ENCODE assay signal across 8 cellular contexts in genomic region chr6:29628419-29629281, GRCh38. TPM values are rescaled to one million over a fixed set of nuclear protein-coding genes. Genes with fewer than 3 reads are reported as not detected.
DNase-seq lines count a peak whose midpoint lies in the region; ATAC-seq and TF ChIP-seq lines count a peak whose summit lies in the region.

No MANE protein-coding gene starts in this region.

- POLR2A ChIA-PET in activated CD4-positive, alpha-beta T cell treated with anti-CD3 and anti-CD28 coated beads, Interleukin-2, amount 10 ng/mL, durations not matched to agents 7 days and 5 days (lab: Charles Lee) = no interaction called here

- H3K27me3 ChIP-seq in HAP-1 (ENCODE audit: low read depth) = no peaks in the 10 kb centered on the region

- H3K9me3 Mint-ChIP-seq in activated CD4-positive, alpha-beta T cell treated with anti-CD3 and anti-CD28 coated beads, Interleukin-2, amount 10 ng/mL, durations not matched to agents 7 days and 5 days = no peaks in the 10 kb centered on the region

- H3K4me3 ChIP-seq in HAP-1 (peak overlapping the region; percentile 53), coronary artery (peak overlapping the region; percentile 75)

- peak overlapping the region; percentile 79 for H3K27ac Mint-ChIP-seq in activated CD4-positive, alpha-beta T cell treated with anti-CD3 and anti-CD28 coated beads, Interleukin-2, amount 10 ng/mL, durations not matched to agents 7 days and 5 days

- peak overlapping the region; percentile 66 for H3K27ac ChIP-seq in coronary artery

- H3K4me1 Mint-ChIP-seq in activated CD4-positive, alpha-beta T cell treated with anti-CD3 and anti-CD28 coated beads, Interleukin-2, amount 10 ng/mL, durations not matched to agents 7 days and 5 days = peaks cover 41% of the 10 kb centered on the region

- peaks cover 4% of the 10 kb centered on the region for H3K36me3 ChIP-seq in HAP-1 (replicated peaks)

- H3K9me3 ChIP-seq in HAP-1 = no peaks in the 10 kb centered on the region

- ATAC-seq in GM18861 (IDR thresholded peaks at IDR 0.05; ENCODE audit: unreplicated experiment) = no peak

- CTCF ChIA-PET in activated CD4-positive, alpha-beta T cell treated with anti-CD3 and anti-CD28 coated beads, Interleukin-2, amount 10 ng/mL, durations not matched to agents 7 days and 5 days (lab: Charles Lee) = interaction anchor here (0.6 to 3.1 kb wide), 4 partner anchors 9 to 94 kb away, joined by 3 to 11 read pairs (median 4); no protein-coding TSS in a partner anchor

- H3K4me1 ChIP-seq in HAP-1 = peaks cover 14% of the 10 kb centered on the region

- H3K4me3 Mint-ChIP-seq in activated CD4-positive, alpha-beta T cell treated with anti-CD3 and anti-CD28 coated beads, Interleukin-2, amount 10 ng/mL, durations not matched to agents 7 days and 5 days = peak overlapping the region; percentile 87

- peaks cover 21% of the 10 kb centered on the region for H3K27me3 Mint-ChIP-seq in activated CD4-positive, alpha-beta T cell treated with anti-CD3 and anti-CD28 coated beads, Interleukin-2, amount 10 ng/mL, durations not matched to agents 7 days and 5 days

- in situ Hi-C loops in HAP-1 (cut with MboI; ENCODE audit: low sequenced_read_pairs) = no loop called here

- H3K36me3 Mint-ChIP-seq in activated CD4-positive, alpha-beta T cell treated with anti-CD3 and anti-CD28 coated beads, Interleukin-2, amount 10 ng/mL, durations not matched to agents 7 days and 5 days (ENCODE audit: low read depth) = peaks cover 16% of the 10 kb centered on the region

- DNase-seq in AG09319 (ENCODE audit: extremely low read depth, low read depth) (peak; percentile 40), HAP-1 (ENCODE audit: low spot score in 2 of 2) (peak; percentile 90 to 94), NCI-H524 treated with DMSO at 0.1 percent for 48 hours (lab: John Stamatoyannopoulos, UW) (peak; percentile 41), coronary artery (ENCODE audit: low spot score) (no peak), kidney tubule cell (ENCODE audit: low spot score) (peak; percentile 86)
- DNase-seq in activated CD4-positive, alpha-beta T cell treated with anti-CD3 and anti-CD28 coated beads, Interleukin-2, amount 10 ng/mL, durations not matched to agents 7 days and 5 days = peak; percentile 58
- peak; percentile 24 to 48 for DNase-seq in stimulated activated CD4-positive, alpha-beta T cell treated with anti-CD3 and anti-CD28 coated beads, Interleukin-15, amount 100 ng/mL, for 48 hours (ENCODE audit: low read depth in 2 of 2)

- TF ChIP-seq CTCF in AG09319 (IDR thresholded peaks at IDR 0.05; ENCODE audit: low read depth, low read length) (peak; percentile 87), coronary artery (IDR thresholded peaks at IDR 0.05) (peak; percentile 46)

RNA-seq across cellular contexts. Expression of gene GABBR1, which starts 4.3 kb away (rescaled TPM):
- 10 to 100 TPM; 48.5 to 50.5 TPM for total RNA-seq in activated CD4-positive, alpha-beta T cell treated with anti-CD3 and anti-CD28 coated beads, Interleukin-2, amount 10 ng/mL, durations not matched to agents 7 days and 5 days

RNA-seq across cellular contexts. Expression of gene MOG, which starts 28.2 kb away (rescaled TPM):
- total RNA-seq in activated CD4-positive, alpha-beta T cell treated with anti-CD3 and anti-CD28 coated beads, Interleukin-2, amount 10 ng/mL, durations not matched to agents 7 days and 5 days = not detected

RNA-seq across cellular contexts. Expression of gene OR2H2, which starts 43.7 kb away (rescaled TPM):
- not detected for total RNA-seq in activated CD4-positive, alpha-beta T cell treated with anti-CD3 and anti-CD28 coated beads, Interleukin-2, amount 10 ng/mL, durations not matched to agents 7 days and 5 days

RNA-seq across cellular contexts. Expression of gene ZFP57, which starts 52.3 kb away (rescaled TPM):
- total RNA-seq in activated CD4-positive, alpha-beta T cell treated with anti-CD3 and anti-CD28 coated beads, Interleukin-2, amount 10 ng/mL, durations not matched to agents 7 days and 5 days = not detected
